Comparison of ENCODE assay signal across 7 cellular contexts in the genomic region with DNA sequence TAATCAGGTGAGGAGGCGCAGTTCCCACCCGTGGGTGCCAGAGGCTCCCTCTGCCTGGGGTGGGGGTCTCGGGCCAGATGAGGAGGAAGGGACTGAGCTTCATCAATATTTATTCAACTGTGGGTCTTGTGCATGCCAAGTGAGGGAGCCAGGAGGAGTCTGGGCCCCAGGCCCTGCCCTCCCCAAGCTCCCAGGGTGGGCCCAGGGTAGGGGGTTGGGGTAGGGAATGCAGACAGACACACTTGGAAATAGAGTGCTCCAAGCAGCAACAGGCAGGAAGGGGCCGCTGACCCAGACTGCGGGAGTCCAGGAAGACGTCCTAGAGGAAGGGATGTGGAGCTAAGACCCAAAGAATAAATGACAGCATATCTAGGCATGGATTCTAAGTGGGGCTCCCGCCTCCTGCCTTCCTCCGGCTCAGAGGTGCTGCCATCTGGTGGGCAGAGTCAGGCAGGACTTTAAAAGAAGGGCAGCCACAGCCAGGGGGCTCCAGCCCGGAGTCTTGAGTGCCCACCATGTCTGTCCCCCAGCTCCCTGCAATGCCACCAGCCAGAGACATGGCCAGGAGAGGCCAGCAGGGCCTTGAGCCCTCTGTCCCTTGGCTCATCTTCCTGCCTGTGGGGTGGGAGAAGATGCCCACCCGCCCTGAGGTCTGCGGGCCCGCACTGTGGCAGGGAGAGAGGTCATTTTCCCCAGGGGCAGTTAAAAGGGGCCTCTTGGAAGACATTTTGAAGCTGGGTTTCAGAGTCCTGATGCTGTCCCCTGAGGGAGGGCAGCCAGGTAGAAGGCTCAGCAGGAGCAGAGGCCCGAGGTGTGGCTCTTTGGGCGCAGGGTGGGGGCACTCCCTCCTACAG.
DNase-seq lines count a peak whose midpoint lies in the region; ATAC-seq and TF ChIP-seq lines count a peak whose summit lies in the region.

No MANE protein-coding gene starts in this region.

- no peak overlapping the region for H3K4me3 Mint-ChIP-seq in central memory CD8-positive, alpha-beta T cell

- no peaks in the 10 kb centered on the region for H3K9me3 Mint-ChIP-seq in central memory CD8-positive, alpha-beta T cell

- H3K4me3 ChIP-seq in GM12865 (ENCODE audit: low read depth, low read length) (no peak overlapping the region), MG63 (no peak overlapping the region), WI38 (ENCODE audit: low read depth, low read length) (no peak overlapping the region), liver (ENCODE audit: low read depth in 1 of 3, low read length in 3 of 3) (no peak overlapping the region)

- no peaks in the 10 kb centered on the region for H3K36me3 ChIP-seq in MG63
- H3K36me3 ChIP-seq in liver (ENCODE audit: control insufficient read depth in 4 of 4, insufficient read depth in 3 of 4, low read depth in 1 of 4, low read length in 3 of 4), result peaks cover 4 to 48% (median 35%) of the 10 kb centered on the region in 4 donors

- no peaks in the 10 kb centered on the region for H3K4me1 Mint-ChIP-seq in central memory CD8-positive, alpha-beta T cell

- H3K27me3 ChIP-seq in MG63 (0 out of 2 replicates have a peak, but pooled peaks cover 2% of the 10 kb centered on the region), liver (ENCODE audit: control insufficient read depth in 4 of 4, insufficient read depth in 4 of 4, low read length in 3 of 4) (no peaks in the 10 kb centered on the region)

- H3K9me3 ChIP-seq in MG63 (peaks cover 1% of the 10 kb centered on the region), liver (ENCODE audit: control insufficient read depth in 4 of 4, low read length in 3 of 4) (peaks cover 0 to 4% (median 3%) of the 10 kb centered on the region in 4 donors)

- peaks cover 13% of the 10 kb centered on the region for H3K27me3 Mint-ChIP-seq in central memory CD8-positive, alpha-beta T cell

- TF ChIP-seq RAD21 in liver (IDR thresholded peaks at IDR 0.05), result peak; percentile 69 to 79

- DNase-seq in GM12865 (ENCODE audit: low read depth), result peak; percentile 59
- peak; percentile 43 for DNase-seq in MG63
- DNase-seq in central memory CD8-positive, alpha-beta T cell (ENCODE audit: low spot score in 2 of 2), result peak; percentile 14 to 15
- DNase-seq in stimulated activated CD8-positive, alpha-beta memory T cell treated with anti-CD3 and anti-CD28 coated beads, Interleukin-12 subunit alpha, Interleukin-12 subunit beta, amount 100 ng/mL, for 24 hours (ENCODE audit: extremely low read depth), result peak; percentile 8

- no peaks in the 10 kb centered on the region for H3K4me1 ChIP-seq in liver (ENCODE audit: control insufficient read depth in 4 of 4, insufficient read depth in 4 of 4, low read length in 3 of 4)

- no peak overlapping the region for H3K9ac ChIP-seq in liver (ENCODE audit: low read depth in 1 of 2, low read length in 2 of 2)

- peak; percentile 77 for TF ChIP-seq CTCF in GM12865 (IDR thresholded peaks at IDR 0.05; ENCODE audit: insufficient read depth, low read depth, low read length, missing control alignments)
- peak; percentile 79 for TF ChIP-seq CTCF in WI38 (IDR thresholded peaks at IDR 0.05; ENCODE audit: low read depth, low read length)
- peak; percentile 52 for TF ChIP-seq CTCF in liver (IDR thresholded peaks at IDR 0.05; ENCODE audit: low read depth, low read length, missing input control)

- no peak overlapping the region for H3K27ac ChIP-seq in liver (ENCODE audit: low read depth in 1 of 2, low read length in 2 of 2)

- WGBS in liver, result 78% methylated on average over 14 of the region's 14 CpGs

- H3K27ac Mint-ChIP-seq in central memory CD8-positive, alpha-beta T cell (ENCODE audit: low read depth), result no peak overlapping the region

- ATAC-seq in central memory CD8-positive, alpha-beta T cell (replicated peaks; ENCODE audit: extremely low read depth, poor library complexity, severe bottlenecking), result no peak
- ATAC-seq in HG02678 (IDR thresholded peaks at IDR 0.05; ENCODE audit: unreplicated experiment), result no peak

- peaks cover 3% of the 10 kb centered on the region for H3K36me3 Mint-ChIP-seq in central memory CD8-positive, alpha-beta T cell (ENCODE audit: insufficient read depth)

TF ChIP-seq in liver, 16 proteins besides CTCF, POLR2A, EP300 and RAD21:
- TF ChIP-seq JUND (IDR thresholded peaks at IDR 0.05) (no peak), RXRA (IDR thresholded peaks at IDR 0.05) (no peak), NR2F2 (IDR thresholded peaks at IDR 0.05) (no peak), TAF1 (conservative IDR thresholded peaks at IDR 0.05) (no peak), SP1 (IDR thresholded peaks at IDR 0.05) (no peak), GABPA (IDR thresholded peaks at IDR 0.05 in 1 of 2, conservative IDR thresholded peaks at IDR 0.05 in 1 of 2) (no peak), EGR1 (IDR thresholded peaks at IDR 0.05; ENCODE audit: low read depth in 2 of 2) (no peak), HNF4G (IDR thresholded peaks at IDR 0.05) (no peak), YY1 (IDR thresholded peaks at IDR 0.05) (no peak), FOXA1 (IDR thresholded peaks at IDR 0.05) (no peak), HNF4A (conservative IDR thresholded peaks at IDR 0.05) (no peak)
- TF ChIP-seq, protein P1, sequence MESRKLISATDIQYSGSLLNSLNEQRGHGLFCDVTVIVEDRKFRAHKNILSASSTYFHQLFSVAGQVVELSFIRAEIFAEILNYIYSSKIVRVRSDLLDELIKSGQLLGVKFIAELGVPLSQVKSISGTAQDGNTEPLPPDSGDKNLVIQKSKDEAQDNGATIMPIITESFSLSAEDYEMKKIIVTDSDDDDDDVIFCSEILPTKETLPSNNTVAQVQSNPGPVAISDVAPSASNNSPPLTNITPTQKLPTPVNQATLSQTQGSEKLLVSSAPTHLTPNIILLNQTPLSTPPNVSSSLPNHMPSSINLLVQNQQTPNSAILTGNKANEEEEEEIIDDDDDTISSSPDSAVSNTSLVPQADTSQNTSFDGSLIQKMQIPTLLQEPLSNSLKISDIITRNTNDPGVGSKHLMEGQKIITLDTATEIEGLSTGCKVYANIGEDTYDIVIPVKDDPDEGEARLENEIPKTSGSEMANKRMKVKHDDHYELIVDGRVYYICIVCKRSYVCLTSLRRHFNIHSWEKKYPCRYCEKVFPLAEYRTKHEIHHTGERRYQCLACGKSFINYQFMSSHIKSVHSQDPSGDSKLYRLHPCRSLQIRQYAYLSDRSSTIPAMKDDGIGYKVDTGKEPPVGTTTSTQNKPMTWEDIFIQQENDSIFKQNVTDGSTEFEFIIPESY (IDR thresholded peaks at IDR 0.05), result no peak
- TF ChIP-seq, protein P2, sequence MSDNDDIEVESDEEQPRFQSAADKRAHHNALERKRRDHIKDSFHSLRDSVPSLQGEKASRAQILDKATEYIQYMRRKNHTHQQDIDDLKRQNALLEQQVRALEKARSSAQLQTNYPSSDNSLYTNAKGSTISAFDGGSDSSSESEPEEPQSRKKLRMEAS (IDR thresholded peaks at IDR 0.05), result no peak
- TF ChIP-seq, protein P3, sequence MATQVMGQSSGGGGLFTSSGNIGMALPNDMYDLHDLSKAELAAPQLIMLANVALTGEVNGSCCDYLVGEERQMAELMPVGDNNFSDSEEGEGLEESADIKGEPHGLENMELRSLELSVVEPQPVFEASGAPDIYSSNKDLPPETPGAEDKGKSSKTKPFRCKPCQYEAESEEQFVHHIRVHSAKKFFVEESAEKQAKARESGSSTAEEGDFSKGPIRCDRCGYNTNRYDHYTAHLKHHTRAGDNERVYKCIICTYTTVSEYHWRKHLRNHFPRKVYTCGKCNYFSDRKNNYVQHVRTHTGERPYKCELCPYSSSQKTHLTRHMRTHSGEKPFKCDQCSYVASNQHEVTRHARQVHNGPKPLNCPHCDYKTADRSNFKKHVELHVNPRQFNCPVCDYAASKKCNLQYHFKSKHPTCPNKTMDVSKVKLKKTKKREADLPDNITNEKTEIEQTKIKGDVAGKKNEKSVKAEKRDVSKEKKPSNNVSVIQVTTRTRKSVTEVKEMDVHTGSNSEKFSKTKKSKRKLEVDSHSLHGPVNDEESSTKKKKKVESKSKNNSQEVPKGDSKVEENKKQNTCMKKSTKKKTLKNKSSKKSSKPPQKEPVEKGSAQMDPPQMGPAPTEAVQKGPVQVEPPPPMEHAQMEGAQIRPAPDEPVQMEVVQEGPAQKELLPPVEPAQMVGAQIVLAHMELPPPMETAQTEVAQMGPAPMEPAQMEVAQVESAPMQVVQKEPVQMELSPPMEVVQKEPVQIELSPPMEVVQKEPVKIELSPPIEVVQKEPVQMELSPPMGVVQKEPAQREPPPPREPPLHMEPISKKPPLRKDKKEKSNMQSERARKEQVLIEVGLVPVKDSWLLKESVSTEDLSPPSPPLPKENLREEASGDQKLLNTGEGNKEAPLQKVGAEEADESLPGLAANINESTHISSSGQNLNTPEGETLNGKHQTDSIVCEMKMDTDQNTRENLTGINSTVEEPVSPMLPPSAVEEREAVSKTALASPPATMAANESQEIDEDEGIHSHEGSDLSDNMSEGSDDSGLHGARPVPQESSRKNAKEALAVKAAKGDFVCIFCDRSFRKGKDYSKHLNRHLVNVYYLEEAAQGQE (IDR thresholded peaks at IDR 0.05), result no peak
- TF ChIP-seq, protein P4, sequence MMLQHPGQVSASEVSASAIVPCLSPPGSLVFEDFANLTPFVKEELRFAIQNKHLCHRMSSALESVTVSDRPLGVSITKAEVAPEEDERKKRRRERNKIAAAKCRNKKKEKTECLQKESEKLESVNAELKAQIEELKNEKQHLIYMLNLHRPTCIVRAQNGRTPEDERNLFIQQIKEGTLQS (IDR thresholded peaks at IDR 0.05), result no peak

Comparison
In these comparisons a context has a peak if more than half of its experiments do, and no peak if none do; other contexts are left out.
1. DNase-seq: peak in every context shown above with its lines; median percentile 59 in GM12865; 43 in MG63; 14 in central memory CD8-positive, alpha-beta T cell; 8 in stimulated activated CD8-positive, alpha-beta memory T cell treated with anti-CD3 and anti-CD28 coated beads, Interleukin-12 subunit alpha, Interleukin-12 subunit beta, amount 100 ng/mL, for 24 hours.